Comparison of ENCODE assay signal across 15 cellular contexts in genomic region chr21:31946236-31946635, GRCh38.
DNase-seq lines count a peak whose midpoint lies in the region; TF ChIP-seq lines count a peak whose summit lies in the region.
"Had no signal": no experiment of that assay in that cellular context is flagged by ENCODE, and none has a peak within 500 bp of the region (broad histone marks: within the 10 kb centered on the region; RNA-seq: fewer than 3 reads in every experiment).

No MANE protein-coding gene starts in this region.

- no peaks in the 10 kb centered on the region for H3K79me2 ChIP-seq in fibroblast of lung (ENCODE audit: control insufficient read depth, insufficient read depth, low read length)

- H2AFZ ChIP-seq in fibroblast of lung (ENCODE audit: low read length) (no peak overlapping the region), neuronal stem cell (ENCODE audit: low read length) (no peak overlapping the region)
- H2AFZ ChIP-seq: GM23248 had no signal

- H3K36me3 ChIP-seq in SJCRH30 (peaks cover 89% of the 10 kb centered on the region), fibroblast of lung (ENCODE audit: control insufficient read depth, insufficient read depth, low read length) (no peaks in the 10 kb centered on the region), neuronal stem cell (replicated peaks in 1 of 2; ENCODE audit: control insufficient read depth in 2 of 2, insufficient read depth in 2 of 2, low read length in 2 of 2) (peaks cover 22 to 86% of the 10 kb centered on the region in 2 donors)

- DNase-seq in AG10803 (ENCODE audit: low read depth) (peak; percentile 26), SJCRH30 (no peak), fibroblast of lung (ENCODE audit: low read depth in 2 of 2) (no peak), neuronal stem cell (ENCODE audit: low spot score) (no peak), NCI-H2029 treated with DMSO at 0.1 percent for 48 hours (lab: John Stamatoyannopoulos, UW) (no peak), DMS79 (lab: John Stamatoyannopoulos, UW) (no peak), NCI-H2171 treated with DMSO at 0.1 percent for 48 hours (lab: John Stamatoyannopoulos, UW) (no peak)
- no peak for DNase-seq in activated CD4-positive, alpha-beta T cell treated with anti-CD3 and anti-CD28 coated beads, Interleukin-2, amount 50 U/mL, for 1 hour
- DNase-seq: NCI-H1092, NCI-H146, NCI-H2081 treated with DMSO at 0.1 percent for 48 hours, NCI-H524 had no signal

- no peak overlapping the region for H4K8ac ChIP-seq in neuronal stem cell (ENCODE audit: low read depth, low read length)

- no peak overlapping the region for H3K23ac ChIP-seq in neuronal stem cell (ENCODE audit: low read depth, low read length, poor library complexity)

- TF ChIP-seq CTCF in AG10803 (conservative IDR thresholded peaks at IDR 0.05; ENCODE audit: low read length) (no peak), fibroblast of lung (conservative IDR thresholded peaks at IDR 0.05 in 1 of 2, IDR thresholded peaks at IDR 0.05 in 1 of 2; ENCODE audit: low read depth in 1 of 2, low read length in 2 of 2) (no peak)

- H2BK12ac ChIP-seq in neuronal stem cell (ENCODE audit: low read length), result no peak overlapping the region

- H3K4me3 ChIP-seq in AG10803 (ENCODE audit: low read length) (no peak overlapping the region), SJCRH30 (no peak overlapping the region), fibroblast of lung (replicated peaks in 1 of 4; ENCODE audit: control extremely low read depth in 1 of 4, insufficient read depth in 1 of 4, low read depth in 3 of 4, low read length in 4 of 4) (no peak overlapping the region), neuronal stem cell (ENCODE audit: low read length in 2 of 2) (no peak overlapping the region)
- H3K4me3 ChIP-seq: A549, GM12878, GM23248 had no signal

- H3K4me2 ChIP-seq in fibroblast of lung (ENCODE audit: extremely low read depth, insufficient read depth, low read length) (peak overlapping the region; percentile 51), neuronal stem cell (ENCODE audit: insufficient read depth, low read length, poor library complexity, severe bottlenecking) (no peak overlapping the region)
- H3K4me2 ChIP-seq: A549 had no signal

- no peak overlapping the region for H2BK15ac ChIP-seq in neuronal stem cell (ENCODE audit: low read length)

- H3K18ac ChIP-seq in neuronal stem cell (ENCODE audit: low read length), result no peak overlapping the region

- no peaks in the 10 kb centered on the region for H3K79me1 ChIP-seq in neuronal stem cell (ENCODE audit: low read depth, low read length)

- H2BK120ac ChIP-seq in neuronal stem cell (ENCODE audit: low read depth, low read length), result no peak overlapping the region

- H3K9ac ChIP-seq in fibroblast of lung (ENCODE audit: insufficient read depth, low read length) (no peak overlapping the region), neuronal stem cell (ENCODE audit: low read depth, low read length, poor library complexity) (peak overlapping the region; percentile 54)
- H3K9ac ChIP-seq: GM23248 had no signal

- no peak overlapping the region for H2AK5ac ChIP-seq in neuronal stem cell (ENCODE audit: low read depth, low read length)

- H3K9me3 ChIP-seq in SJCRH30 (replicated peaks) (no peaks in the 10 kb centered on the region), fibroblast of lung (ENCODE audit: control insufficient read depth, insufficient read depth, low read depth, low read length) (no peaks in the 10 kb centered on the region), neuronal stem cell (replicated peaks in 1 of 2; ENCODE audit: control insufficient read depth in 2 of 2, insufficient read depth in 1 of 2, low read depth in 1 of 2, low read length in 2 of 2) (peaks cover 2% of the 10 kb centered on the region in 2 donors)
- H3K9me3 ChIP-seq: A549 had no signal

- H4K91ac ChIP-seq in neuronal stem cell (ENCODE audit: low read depth, low read length, poor library complexity), result no peak overlapping the region

- whole genome bisulfite sequencing in neuronal stem cell (ENCODE audit: extremely low coverage in 2 of 2, insufficient read length in 2 of 2, insufficient replicate concordance in 1 of 2), 2 donors, result no CpG with 5 or more reads among the region's 7 CpGs

- peak overlapping the region; percentile 11; the same call in 1 of the 2 replicates for H3K27ac ChIP-seq in SJCRH30
- peak overlapping the region; percentile 25 for H3K27ac ChIP-seq in fibroblast of lung (ENCODE audit: insufficient read depth, low read length)
- no peak overlapping the region for H3K27ac ChIP-seq in neuronal stem cell (replicated peaks; ENCODE audit: low read length)
- H3K27ac ChIP-seq: A549 had no signal

- peaks cover 1% of the 10 kb centered on the region for H4K20me1 ChIP-seq in fibroblast of lung (ENCODE audit: control insufficient read depth, extremely low read depth, insufficient read depth, low read length)

- H3K4me1 ChIP-seq in SJCRH30 (peaks cover 14% of the 10 kb centered on the region), fibroblast of lung (ENCODE audit: control insufficient read depth, extremely low read depth, insufficient read depth, low read length) (no peaks in the 10 kb centered on the region), neuronal stem cell (ENCODE audit: control insufficient read depth in 2 of 2, insufficient read depth in 1 of 2, low read depth in 1 of 2, low read length in 2 of 2) (peaks cover 0 to 3% of the 10 kb centered on the region in 2 donors)
- H3K4me1 ChIP-seq: A549 had no signal

- no peak overlapping the region for H3K14ac ChIP-seq in neuronal stem cell (ENCODE audit: low read length)

- H3K27me3 ChIP-seq in SJCRH30 (no peaks in the 10 kb centered on the region), fibroblast of lung (ENCODE audit: control insufficient read depth, insufficient read depth, low read length) (no peaks in the 10 kb centered on the region), neuronal stem cell (ENCODE audit: control insufficient read depth in 3 of 3, insufficient read depth in 3 of 3, low read depth in 1 of 3, low read length in 3 of 3) (no peaks in the 10 kb centered on the region)

- no peak overlapping the region for H3K4ac ChIP-seq in neuronal stem cell (ENCODE audit: low read length)

- H2BK5ac ChIP-seq in neuronal stem cell (ENCODE audit: low read length), result peak overlapping the region; percentile 73
